Comparison of ENCODE assay signal across 11 cellular contexts in genomic region chr7:33836797-33837355, GRCh38.
A peak's percentile ranks its signal among the peaks of the same experiment; 100 is the strongest.
DNase-seq lines count a peak whose midpoint lies in the region; ATAC-seq and TF ChIP-seq lines count a peak whose summit lies in the region.
"Had no signal": no experiment of that assay in that cellular context is flagged by ENCODE, and none has a peak within 500 bp of the region (broad histone marks: within the 10 kb centered on the region; RNA-seq: fewer than 3 reads in every experiment).

No MANE protein-coding gene starts in this region.

- intact Hi-C loops in MCF 10A (cut with micrococcal nuclease) = no loop called here
- intact Hi-C loops in breast epithelium (cut with DNase I; ENCODE audit: low total_unique reads) = no loop called here

- TF ChIP-seq CTCF in MCF 10A (IDR thresholded peaks at IDR 0.05; ENCODE audit: unreplicated experiment) (peak; percentile 16), breast epithelium (IDR thresholded peaks at IDR 0.05) (no peak), epithelial cell of esophagus (IDR thresholded peaks at IDR 0.05; ENCODE audit: insufficient read depth, low read depth, low read length, missing control alignments) (peak; percentile 41), type B pancreatic cell (conservative IDR thresholded peaks at IDR 0.05) (peak; percentile 64)

- no peak overlapping the region for H3K27ac ChIP-seq in breast epithelium

- no peaks in the 10 kb centered on the region for H3K36me3 Mint-ChIP-seq in MCF 10A (ENCODE audit: insufficient read depth, unreplicated experiment)
- H3K36me3 Mint-ChIP-seq in type B pancreatic cell = peaks cover 3% of the 10 kb centered on the region
- H3K36me3 Mint-ChIP-seq: CD14-positive monocyte had no signal

- no peak for ATAC-seq in HG03520 (IDR thresholded peaks at IDR 0.05; ENCODE audit: unreplicated experiment)
- ATAC-seq in HG02870 (IDR thresholded peaks at IDR 0.05; ENCODE audit: unreplicated experiment) = no peak
- ATAC-seq in GM21723 (IDR thresholded peaks at IDR 0.05; ENCODE audit: unreplicated experiment) = no peak
- ATAC-seq: activated T-cell treated with anti-CD3 and anti-CD28 coated beads, Interleukin-2, amount 50 U/mL, for 72 hours had no signal

- CTCF ChIA-PET in MCF 10A (lab: Yijun Ruan, JAX) = interaction anchor here (0.5 to 2.0 kb wide), 6 partner anchors 12 to 483 kb away, joined by 3 to 9 read pairs (median 3); no protein-coding TSS in a partner anchor

- H3K27ac Mint-ChIP-seq in MCF 10A (ENCODE audit: low read depth, unreplicated experiment) = no peak overlapping the region
- peak overlapping the region; percentile 29 for H3K27ac Mint-ChIP-seq in type B pancreatic cell
- H3K27ac Mint-ChIP-seq: activated T-cell treated with anti-CD3 and anti-CD28 coated beads, Interleukin-2, amount 50 U/mL, for 72 hours; CD14-positive monocyte had no signal

- no peaks in the 10 kb centered on the region for H3K9me3 ChIP-seq in breast epithelium

- POLR2A ChIA-PET in MCF 10A (lab: Yijun Ruan, JAX) = no interaction called here

- peaks cover 13% of the 10 kb centered on the region for H3K4me1 Mint-ChIP-seq in MCF 10A (ENCODE audit: insufficient read depth, unreplicated experiment)
- H3K4me1 Mint-ChIP-seq in type B pancreatic cell (ENCODE audit: unreplicated experiment) = peaks cover 17% of the 10 kb centered on the region
- H3K4me1 Mint-ChIP-seq: CD14-positive monocyte had no signal

- H3K4me1 ChIP-seq in breast epithelium = no peaks in the 10 kb centered on the region

- H3K4me3 Mint-ChIP-seq in MCF 10A (ENCODE audit: unreplicated experiment) (no peak overlapping the region), type B pancreatic cell (no peak overlapping the region)
- H3K4me3 Mint-ChIP-seq: activated T-cell treated with anti-CD3 and anti-CD28 coated beads, Interleukin-2, amount 50 U/mL, for 72 hours; CD14-positive monocyte had no signal

- H3K9me3 Mint-ChIP-seq in MCF 10A (ENCODE audit: unreplicated experiment) (no peaks in the 10 kb centered on the region), type B pancreatic cell (peaks cover 11% of the 10 kb centered on the region)

- no peaks in the 10 kb centered on the region for H3K27me3 ChIP-seq in breast epithelium

- H3K4me3 ChIP-seq in breast epithelium (no peak overlapping the region), epithelial cell of esophagus (ENCODE audit: low read length) (no peak overlapping the region)

- H3K36me3 ChIP-seq in breast epithelium = no peaks in the 10 kb centered on the region

- H3K27me3 Mint-ChIP-seq in MCF 10A (ENCODE audit: insufficient read depth, unreplicated experiment) = no peaks in the 10 kb centered on the region
- peaks cover 23% of the 10 kb centered on the region for H3K27me3 Mint-ChIP-seq in type B pancreatic cell

- BruUV-seq in MCF 10A (replicated peaks; lab: Mats Ljungman, UMichigan) = no TSS peak

- no peak for TF ChIP-seq POLR2A in breast epithelium (IDR thresholded peaks at IDR 0.05)

- DNase-seq in MCF 10A (ENCODE audit: unreplicated experiment) (no peak), breast epithelium (ENCODE audit: low spot score in 2 of 2) (no peak), NCI-H69 (lab: John Stamatoyannopoulos, UW) (peak; percentile 45), epithelial cell of esophagus (ENCODE audit: low read depth) (no peak), type B pancreatic cell (ENCODE audit: extremely low spot score, unreplicated experiment) (no peak)
- DNase-seq: activated T-cell treated with anti-CD3 and anti-CD28 coated beads, Interleukin-2, amount 50 U/mL, for 72 hours; NCI-H1092 treated with DMSO at 0.1 percent for 48 hours had no signal

Comparison
In these comparisons a context has a peak if more than half of its experiments do, and no peak if none do; other contexts are left out.
1. CTCF ChIP-seq: peak in MCF 10A (single experiment), epithelial cell of esophagus (single experiment) and type B pancreatic cell (single experiment); none in breast epithelium (0 of 3).